22 cellular contexts compared by ENCODE assay signal in the genomic region with DNA sequence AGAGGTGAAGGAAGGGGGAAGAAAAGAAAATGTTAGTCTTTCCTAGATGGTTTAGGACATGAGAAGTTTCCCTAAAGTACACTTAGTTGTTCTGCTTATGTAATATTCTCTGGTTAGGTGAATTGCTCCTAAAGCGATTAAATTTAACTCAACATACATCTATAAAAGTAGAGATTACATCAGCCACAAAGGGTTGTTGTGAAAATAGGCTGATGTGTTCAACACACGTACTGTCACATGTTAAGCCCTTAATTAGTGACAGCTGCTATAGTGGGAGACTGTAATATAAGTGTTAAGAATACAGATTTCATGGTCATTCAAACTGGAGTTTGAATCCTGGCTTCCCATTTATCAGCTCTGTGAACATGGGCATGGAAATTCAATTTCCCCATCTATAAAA.
"Had no signal": no experiment of that assay in that cellular context is flagged by ENCODE, and none has a peak within 500 bp of the region (broad histone marks: within the 10 kb centered on the region; RNA-seq: fewer than 3 reads in every experiment).

No MANE protein-coding gene starts in this region.

- H3K27me3 ChIP-seq: cardiac muscle cell, hepatocyte, thyroid gland, upper lobe of right lung had no signal

- H3K4me3 ChIP-seq: cardiac muscle cell, hepatocyte, left ventricle myocardium inferior, thyroid gland, upper lobe of right lung had no signal

- DNase-seq: activated CD4-positive, alpha-beta T cell treated with anti-CD3 and anti-CD28 coated beads, Interleukin-2, amount 10 ng/mL, durations not matched to agents 7 days and 5 days; activated CD4-positive, CD25-positive, alpha-beta regulatory T cell treated with anti-CD3 and anti-CD28 coated beads, Interleukin-2, amount 50 U/mL, for 72 hours; activated CD8-positive, alpha-beta T cell treated with anti-CD3 and anti-CD28 coated beads, Interleukin-2, amount 10 ng/mL, durations not matched to agents 7 days and 5 days; activated gamma-delta T cell; activated naive CD4-positive, alpha-beta T cell treated with anti-CD3 and anti-CD28 coated beads, Interleukin-2, amount 50 U/mL, for 16 hours; activated naive CD8-positive, alpha-beta T cell treated with anti-CD3 and anti-CD28 coated beads, Interleukin-2, amount 50 U/mL, for 24 hours; glutamatergic neuron; immature natural killer cell; kidney glomerular epithelial cell; left ventricle myocardium inferior; mammary epithelial cell; natural killer cell; retina; stimulated activated CD4-positive, alpha-beta T cell treated with anti-CD3 and anti-CD28 coated beads, Interleukin-4, amount 100 ng/mL, for 24 hours; stimulated activated naive CD8-positive, alpha-beta T cell treated with anti-CD3 and anti-CD28 coated beads, Interleukin-15, Interleukin-2, amounts not matched to agents 100 U/mL and 50 U/mL, for 24 hours; substantia nigra; thyroid gland; upper lobe of right lung; WERI-Rb-1 had no signal

- H3K27ac ChIP-seq: cardiac muscle cell, epithelial cell of prostate, hepatocyte, left ventricle myocardium inferior, thyroid gland, upper lobe of right lung, WERI-Rb-1 had no signal

- ATAC-seq: activated CD8-positive, alpha-beta T cell treated with anti-CD3 and anti-CD28 coated beads, Interleukin-2, amount 10 ng/mL, durations not matched to agents 7 days and 5 days; activated naive CD8-positive, alpha-beta T cell treated with anti-CD3 and anti-CD28 coated beads, Interleukin-2, amount 50 U/mL, for 24 hours; natural killer cell; stimulated activated naive CD8-positive, alpha-beta T cell treated with anti-CD3 and anti-CD28 coated beads, Interleukin-15, Interleukin-2, amounts not matched to agents 100 U/mL and 50 U/mL, for 24 hours; upper lobe of right lung had no signal

- H3K36me3 ChIP-seq: cardiac muscle cell, thyroid gland, upper lobe of right lung, WERI-Rb-1 had no signal

- H3K9me3 ChIP-seq: left ventricle myocardium inferior, thyroid gland, upper lobe of right lung had no signal
